21 cellular contexts compared by ENCODE assay signal in genomic region chr6:19415605-19416326, GRCh38.
DNase-seq lines count a peak whose midpoint lies in the region; ATAC-seq, FAIRE-seq and TF ChIP-seq lines count a peak whose summit lies in the region.
"Had no signal": no experiment of that assay in that cellular context is flagged by ENCODE, and none has a peak within 500 bp of the region (broad histone marks: within the 10 kb centered on the region; RNA-seq: fewer than 3 reads in every experiment).

No MANE protein-coding gene starts in this region.

- no peak for ATAC-seq in stimulated activated memory B cell treated with anti-CD40 and anti-IgM and Interleukin-4, amounts not matched to agents 10 μg/mL and 1 μg/mL and 100 μg/mL, for 72 hours
- ATAC-seq in HG03521 (IDR thresholded peaks at IDR 0.05; ENCODE audit: unreplicated experiment) = no peak
- ATAC-seq: T-cell had no signal

- DNase-seq in AG20443 (ENCODE audit: low spot score) (peak; percentile 35), HT1080 (ENCODE audit: low read depth) (peak; percentile 44), bronchial epithelial cell (ENCODE audit: low read depth) (peak; percentile 91), kidney tubule cell (ENCODE audit: low spot score) (peak; percentile 80), NK-92 (lab: John Stamatoyannopoulos, UW; ENCODE audit: unreplicated experiment) (no peak), SHP77 (lab: John Stamatoyannopoulos, UW) (no peak)
- DNase-seq: activated CD4-positive, CD25-positive, alpha-beta regulatory T cell; activated gamma-delta T cell treated with Interleukin-2 at 50 U/mL for 16 hours; BE2C; effector CD4-positive, alpha-beta T cell; HCEC 1CT; kidney; midbrain; NCI-H1436; NCI-H510A treated with DMSO at 0.1 percent for 48 hours; nucleus accumbens; Peyer's patch; T-cell; upper lobe of left lung had no signal

- H3K36me3 ChIP-seq in bronchial epithelial cell (ENCODE audit: control insufficient read depth, insufficient read depth, low read length) = no peaks in the 10 kb centered on the region
- H3K36me3 ChIP-seq: BE2C, Peyer's patch, upper lobe of left lung had no signal

- H3K36me3 Mint-ChIP-seq in stimulated activated memory B cell treated with anti-CD40 and anti-IgM and Interleukin-4, amounts not matched to agents 10 μg/mL and 1 μg/mL and 100 μg/mL, for 72 hours = no peaks in the 10 kb centered on the region
- H3K36me3 Mint-ChIP-seq: T-cell had no signal

- H3K4me3 ChIP-seq in bronchial epithelial cell (ENCODE audit: low read depth, low read length) = no peak overlapping the region
- H3K4me3 ChIP-seq: Peyer's patch, upper lobe of left lung had no signal

- no peak for FAIRE-seq in bronchial epithelial cell (lab: Jason Lieb, UNC)
- FAIRE-seq: kidney had no signal

- H3K9me3 Mint-ChIP-seq in stimulated activated memory B cell treated with anti-CD40 and anti-IgM and Interleukin-4, amounts not matched to agents 10 μg/mL and 1 μg/mL and 100 μg/mL, for 72 hours = peaks cover 7% of the 10 kb centered on the region

- no peaks in the 10 kb centered on the region for H3K4me1 Mint-ChIP-seq in stimulated activated memory B cell treated with anti-CD40 and anti-IgM and Interleukin-4, amounts not matched to agents 10 μg/mL and 1 μg/mL and 100 μg/mL, for 72 hours
- H3K4me1 Mint-ChIP-seq: T-cell had no signal

- no peaks in the 10 kb centered on the region for H3K27me3 ChIP-seq in bronchial epithelial cell (ENCODE audit: control insufficient read depth, insufficient read depth, low read length)
- H3K27me3 ChIP-seq: BE2C, Peyer's patch, upper lobe of left lung had no signal

- H3K27me3 Mint-ChIP-seq in stimulated activated memory B cell treated with anti-CD40 and anti-IgM and Interleukin-4, amounts not matched to agents 10 μg/mL and 1 μg/mL and 100 μg/mL, for 72 hours = no peaks in the 10 kb centered on the region
- H3K27me3 Mint-ChIP-seq: T-cell had no signal

- no peak overlapping the region for H3K27ac Mint-ChIP-seq in stimulated activated memory B cell treated with anti-CD40 and anti-IgM and Interleukin-4, amounts not matched to agents 10 μg/mL and 1 μg/mL and 100 μg/mL, for 72 hours
- H3K27ac Mint-ChIP-seq: T-cell had no signal

- H3K4me3 Mint-ChIP-seq in stimulated activated memory B cell treated with anti-CD40 and anti-IgM and Interleukin-4, amounts not matched to agents 10 μg/mL and 1 μg/mL and 100 μg/mL, for 72 hours = no peak overlapping the region
- H3K4me3 Mint-ChIP-seq: T-cell had no signal

- TF ChIP-seq CTCF in bronchial epithelial cell (IDR thresholded peaks at IDR 0.05; ENCODE audit: insufficient read depth, low read length, severe bottlenecking) = no peak

Comparison
In these comparisons a context has a peak if more than half of its experiments do, and no peak if none do; other contexts are left out.
1. DNase-seq: peak in AG20443 (single experiment), HT1080 (single experiment), bronchial epithelial cell (single experiment) and kidney tubule cell (single experiment); none in NK-92 (single experiment) and SHP77 (0 of 2).